In the genomic region with DNA sequence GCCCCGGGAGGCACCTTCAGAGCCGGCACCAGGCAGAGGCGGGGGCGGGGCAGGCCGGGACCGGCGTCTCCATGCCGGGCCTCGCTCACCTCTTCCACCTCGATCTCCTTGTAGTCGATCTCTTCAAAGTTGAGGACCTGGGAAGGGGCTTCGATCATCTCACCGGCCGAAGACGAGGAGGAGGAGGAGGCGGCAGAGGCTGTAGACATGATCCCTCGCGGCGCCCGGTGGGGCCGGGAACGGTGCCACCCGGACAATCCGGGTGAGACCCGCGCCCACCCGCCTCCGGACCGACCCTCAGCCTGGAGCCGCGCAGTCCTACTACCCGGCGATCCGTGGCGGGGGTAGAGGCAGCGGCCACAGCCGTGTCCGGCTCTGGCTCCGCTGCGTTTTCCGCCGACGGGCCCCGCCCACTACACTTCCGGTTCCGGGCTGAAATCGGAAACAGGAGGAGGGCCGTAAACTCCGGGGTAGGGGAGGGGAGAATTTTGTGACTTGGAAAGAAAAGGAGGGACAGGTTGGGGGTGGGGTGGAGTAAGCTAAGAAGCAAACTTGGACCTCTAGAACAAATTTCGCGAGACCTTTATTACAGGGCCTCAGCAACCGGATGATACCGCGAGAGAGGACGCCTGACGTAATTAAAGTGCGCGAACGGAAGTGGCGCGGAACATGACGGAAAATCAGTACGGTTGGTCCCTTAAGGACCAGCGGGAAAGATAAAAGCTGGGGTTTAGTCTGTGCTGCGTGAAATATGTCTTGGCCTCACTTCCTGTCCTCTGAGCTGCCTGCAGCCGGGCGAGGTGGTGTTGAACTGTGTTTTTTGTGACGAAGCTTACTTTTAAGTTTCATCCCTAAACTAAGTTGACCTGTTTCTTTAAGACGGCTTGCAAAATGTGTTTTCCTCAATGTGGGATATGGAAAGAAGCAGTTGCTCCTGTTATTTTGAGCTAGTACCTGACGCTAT, we compare ENCODE assay signal across 8 cellular contexts. TPM values are rescaled to one million over a fixed set of nuclear protein-coding genes. Genes with fewer than 3 reads are reported as not detected.
DNase-seq lines count a peak whose midpoint lies in the region; ATAC-seq and TF ChIP-seq lines count a peak whose summit lies in the region.

TSS of gene MAP3K7 (minus strand) at position 398 of the 964 bp plus-strand sequence. CDS start at position 209, 189 bp downstream.

- H3K9me2 ChIP-seq in OCI-LY1 (ENCODE audit: low read depth, low read length): no peaks in the 10 kb centered on the region

- H3K4me3 ChIP-seq in HUES64 (ENCODE audit: low read length) (peak within 1 kb of the TSS; percentile 65), OCI-LY1 (ENCODE audit: low read depth, low read length, poor library complexity, severe bottlenecking) (peak within 1 kb of the TSS; percentile 100)

- H3K27ac ChIP-seq in HUES64 (ENCODE audit: low read depth, low read length) (peak within 1 kb of the TSS; percentile 92), OCI-LY1 (ENCODE audit: low read depth, low read length, poor library complexity, severe bottlenecking) (peak within 1 kb of the TSS; percentile 86)

- H3K4me1 Mint-ChIP-seq in Calu3 (ENCODE audit: low read depth, unreplicated experiment) (peaks cover 15% of the 10 kb centered on the region), endothelial cell (ENCODE audit: unreplicated experiment) (peaks cover 25% of the 10 kb centered on the region), mesothelial cell of epicardium (peaks cover 29% of the 10 kb centered on the region)

- H3K4me1 ChIP-seq in HUES64 (ENCODE audit: insufficient read depth, low read length): peaks cover 11% of the 10 kb centered on the region
- H3K4me1 ChIP-seq in OCI-LY1 (ENCODE audit: insufficient read depth, low read length, severe bottlenecking): peaks cover 39% of the 10 kb centered on the region

- peak; percentile 87 for ATAC-seq in GM21447 (IDR thresholded peaks at IDR 0.05; ENCODE audit: unreplicated experiment)

- peak within 1 kb of the TSS; percentile 94 for H3K4me2 ChIP-seq in OCI-LY1 (ENCODE audit: low read length)

- H3K79me2 ChIP-seq in OCI-LY1 (ENCODE audit: insufficient read depth, low read length): peaks cover 44% of the 10 kb centered on the region

- H3K27ac Mint-ChIP-seq in Calu3 (ENCODE audit: unreplicated experiment) (peak within 1 kb of the TSS; percentile 99), endothelial cell (ENCODE audit: unreplicated experiment) (peak within 1 kb of the TSS; percentile 98), mesothelial cell of epicardium (peak within 1 kb of the TSS; percentile 99)

- H3K9me3 Mint-ChIP-seq in Calu3 (ENCODE audit: low read depth, unreplicated experiment): no peaks in the 10 kb centered on the region
- no peaks in the 10 kb centered on the region for H3K9me3 Mint-ChIP-seq in endothelial cell (ENCODE audit: unreplicated experiment)
- H3K9me3 Mint-ChIP-seq in mesothelial cell of epicardium: no peaks in the 10 kb centered on the region

- H3K9me3 ChIP-seq in HUES64 (ENCODE audit: insufficient read depth, low read depth, low read length) (no peaks in the 10 kb centered on the region), OCI-LY1 (ENCODE audit: low read length) (no peaks in the 10 kb centered on the region)

- peak; percentile 89 for DNase-seq in Calu3
- peak; percentile 94 for DNase-seq in activated CD8-positive, alpha-beta memory T cell treated with anti-CD3 and anti-CD28 coated beads, Interleukin-2, amount 50 U/mL, for 4 hours
- DNase-seq in endothelial cell (ENCODE audit: low spot score): peak; percentile 92
- DNase-seq in mesothelial cell of epicardium (ENCODE audit: low spot score in 2 of 2, unreplicated experiment in 2 of 2): peak; percentile 78 to 96
- peak; percentile 83 to 89 for DNase-seq in stimulated activated CD8-positive, alpha-beta memory T cell treated with anti-CD3 and anti-CD28 coated beads, Interleukin-15, amount 100 ng/mL, for 48 hours (ENCODE audit: low read depth in 2 of 2)

- intact Hi-C loops in Calu3 (cut with micrococcal nuclease; ENCODE audit: unreplicated experiment): no loop called here

- H4K20me1 ChIP-seq in OCI-LY1 (ENCODE audit: insufficient read depth, low read length): no peaks in the 10 kb centered on the region

- H3K27me3 Mint-ChIP-seq in Calu3 (ENCODE audit: unreplicated experiment) (peaks cover 12% of the 10 kb centered on the region), endothelial cell (ENCODE audit: unreplicated experiment) (peaks cover 12% of the 10 kb centered on the region), mesothelial cell of epicardium (ENCODE audit: low read depth) (peaks cover 18% of the 10 kb centered on the region)

- TF ChIP-seq CTCF in Calu3 (IDR thresholded peaks at IDR 0.05; ENCODE audit: unreplicated experiment) (no peak), OCI-LY1 (IDR thresholded peaks at IDR 0.05; ENCODE audit: low read length) (no peak), endothelial cell (IDR thresholded peaks at IDR 0.05; ENCODE audit: unreplicated experiment) (no peak), mesothelial cell of epicardium (IDR thresholded peaks at IDR 0.05; ENCODE audit: unreplicated experiment) (no peak)

- H3K36me3 Mint-ChIP-seq in Calu3 (ENCODE audit: insufficient read depth, unreplicated experiment): peaks cover 21% of the 10 kb centered on the region
- peaks cover 4% of the 10 kb centered on the region for H3K36me3 Mint-ChIP-seq in endothelial cell (ENCODE audit: low read depth, unreplicated experiment)
- H3K36me3 Mint-ChIP-seq in mesothelial cell of epicardium: no peaks in the 10 kb centered on the region

- peak within 1 kb of the TSS; percentile 61 for H2AFZ ChIP-seq in OCI-LY1 (ENCODE audit: low read length)

- H3K27me3 ChIP-seq in HUES64 (ENCODE audit: insufficient read depth, low read length): peaks cover 22% of the 10 kb centered on the region; the same call in 1 of the 2 replicates
- no peaks in the 10 kb centered on the region for H3K27me3 ChIP-seq in OCI-LY1 (ENCODE audit: insufficient read depth, low read length)

- H3F3A ChIP-seq in OCI-LY1 (ENCODE audit: insufficient read depth, low read length): no peaks in the 10 kb centered on the region

- no peaks in the 10 kb centered on the region for H3K36me3 ChIP-seq in HUES64 (ENCODE audit: insufficient read depth, low read length)
- no peaks in the 10 kb centered on the region for H3K36me3 ChIP-seq in OCI-LY1 (ENCODE audit: insufficient read depth, low read length)

- H3K4me3 Mint-ChIP-seq in Calu3 (ENCODE audit: low read depth, unreplicated experiment) (peak within 1 kb of the TSS; percentile 89), endothelial cell (ENCODE audit: unreplicated experiment) (peak within 1 kb of the TSS; percentile 99), mesothelial cell of epicardium (peak within 1 kb of the TSS; percentile 91)

- under 1% methylated on average over 70 of the region's 70 CpGs for WGBS in HUES64

- CTCF ChIA-PET in Calu3 (lab: Charles Lee): no interaction called here

- peak within 1 kb of the TSS; percentile 87 for H3K9ac ChIP-seq in HUES64 (ENCODE audit: low read depth, low read length)
- H3K9ac ChIP-seq in OCI-LY1 (ENCODE audit: low read length): peak within 1 kb of the TSS; percentile 89

- BruUV-seq in Calu3 (replicated peaks; lab: Mats Ljungman, UMichigan): TSS peak; percentile 98

RNA-seq across cellular contexts. Expression of gene MAP3K7, which starts in this region (rescaled TPM):
- 27.8 and 28.1 TPM in 2 replicates for total RNA-seq in Calu3 (2022)
- polyA plus RNA-seq in HUES64 (2013, experiment 1 of 2): 28.5 TPM
- polyA plus RNA-seq in HUES64 (2013, experiment 2 of 2): 30.7 TPM
- 40.5 TPM for total RNA-seq in endothelial cell (ENCODE audit: unreplicated experiment)
- total RNA-seq in mesothelial cell of epicardium: 34.7 to 35.9 TPM (median 35.6 TPM) in 3 replicates

Comparison
In these comparisons a context has a peak if more than half of its experiments do, and no peak if none do; other contexts are left out.
1. Peak in every context shown above with its lines: DNase-seq, ATAC-seq, H3K4me3 ChIP-seq and H3K27ac ChIP-seq.